Comparison of ENCODE assay signal across 22 cellular contexts in the genomic region with DNA sequence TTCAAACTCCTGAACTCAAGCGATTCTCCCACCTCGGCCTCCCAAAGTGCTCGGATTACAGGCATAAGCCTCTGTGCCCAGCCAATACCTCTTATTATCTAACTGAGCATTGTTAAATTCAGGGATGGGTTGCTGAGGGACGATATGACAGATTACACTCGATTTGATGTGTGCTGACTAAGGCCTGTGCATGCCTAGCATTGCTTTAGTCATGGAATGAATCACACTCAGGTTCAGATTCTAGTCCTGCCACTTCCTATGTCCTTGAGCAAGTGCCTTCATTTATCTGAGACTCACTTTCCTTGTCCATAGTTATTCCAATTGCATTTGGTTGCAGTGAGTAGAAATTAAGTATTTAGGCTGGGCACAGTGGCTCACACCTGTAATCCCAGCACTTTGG. TPM values are rescaled to one million over a fixed set of nuclear protein-coding genes. Genes with fewer than 3 reads are reported as not detected.
DNase-seq lines count a peak whose midpoint lies in the region; ATAC-seq, FAIRE-seq and TF ChIP-seq lines count a peak whose summit lies in the region.
"Had no signal": no experiment of that assay in that cellular context is flagged by ENCODE, and none has a peak within 500 bp of the region (broad histone marks: within the 10 kb centered on the region; RNA-seq: fewer than 3 reads in every experiment).

No MANE protein-coding gene starts in this region.

- no peak for TF ChIP-seq RAD21 in IMR-90 (IDR thresholded peaks at IDR 0.05; ENCODE audit: low read length)
- no peak for TF ChIP-seq RAD21 in GM12878 (IDR thresholded peaks at IDR 0.05; ENCODE audit: insufficient read depth, low read depth, low read length)

- no peaks in the 10 kb centered on the region for H3K9me3 ChIP-seq in IMR-90 (ENCODE audit: control insufficient read depth, insufficient read depth, low read length)
- H3K9me3 ChIP-seq in GM12878 (replicated peaks; ENCODE audit: control insufficient read depth, insufficient read depth, low read length), result no peaks in the 10 kb centered on the region
- H3K9me3 ChIP-seq: neutrophil, tibial artery had no signal

- no peak overlapping the region for H3K4ac ChIP-seq in IMR-90 (ENCODE audit: low read depth, low read length)

- CTCF ChIA-PET in IMR-90 (lab: Yijun Ruan, JAX), result no interaction called here
- CTCF ChIA-PET in GM12878 (lab: Yijun Ruan, JAX), result no interaction called here

- no peak overlapping the region for H3K14ac ChIP-seq in IMR-90 (replicated peaks; ENCODE audit: low read depth, low read length)

- no peak overlapping the region for H3K4me2 ChIP-seq in IMR-90 (ENCODE audit: low read depth, low read length)
- H3K4me2 ChIP-seq in GM12878 (ENCODE audit: control insufficient read depth, insufficient read depth), result no peak overlapping the region

- H2BK5ac ChIP-seq in IMR-90 (ENCODE audit: low read depth, low read length, poor library complexity, severe bottlenecking), result no peak overlapping the region

- H2AK9ac ChIP-seq in IMR-90 (replicated peaks; ENCODE audit: low read depth, low read length, poor library complexity), result no peak overlapping the region

- no peak overlapping the region for H3K56ac ChIP-seq in IMR-90 (ENCODE audit: extremely low read depth, insufficient read depth, low read length)

- POLR2A ChIA-PET in IMR-90 (lab: Charles Lee; ENCODE audit: unreplicated experiment) (no interaction called here), GM12878 (lab: Charles Lee) (no interaction called here)

- no peak for FAIRE-seq in GM12878 (lab: Jason Lieb, UNC)
- FAIRE-seq: G401.6, GM12891, GM19239, small intestine had no signal

- H4K8ac ChIP-seq in IMR-90 (ENCODE audit: low read depth in 2 of 2, low read length in 2 of 2), result no peak overlapping the region

- TF ChIP-seq CTCF in IMR-90 (conservative IDR thresholded peaks at IDR 0.05; ENCODE audit: low read depth, low read length), result no peak
- no peak for TF ChIP-seq CTCF in GM12878 (IDR thresholded peaks at IDR 0.05 in 2 of 3, conservative IDR thresholded peaks at IDR 0.05 in 1 of 3; ENCODE audit: control insufficient read depth in 2 of 3, extremely low read depth in 1 of 3, insufficient read depth in 1 of 3, low read depth in 3 of 3, low read length in 3 of 3)

- no peak overlapping the region for H4K91ac ChIP-seq in IMR-90 (ENCODE audit: insufficient read depth, low read depth, low read length)

- no peaks in the 10 kb centered on the region for H3K79me1 ChIP-seq in IMR-90 (ENCODE audit: low read depth in 1 of 2, low read length in 2 of 2)

- no peak overlapping the region for H2BK15ac ChIP-seq in IMR-90 (ENCODE audit: low read depth, low read length)

- no peaks in the 10 kb centered on the region for H3K79me2 ChIP-seq in GM12878 (ENCODE audit: control insufficient read depth, insufficient read depth, low read length)

- H2AFZ ChIP-seq in IMR-90 (replicated peaks; ENCODE audit: low read length, poor library complexity) (no peak overlapping the region), GM12878 (ENCODE audit: control insufficient read depth, low read depth, low read length) (no peak overlapping the region)

- DNase-seq in ELR (ENCODE audit: low read depth) (peak; percentile 74), IMR-90 (peak; percentile 53), GM12878 (ENCODE audit: low read depth, low spot score) (no peak), renal cortical epithelial cell (ENCODE audit: low read depth) (peak; percentile 59), NCI-H2029 treated with DMSO at 0.1 percent for 48 hours (lab: John Stamatoyannopoulos, UW) (no peak)
- DNase-seq in stimulated activated CD4-positive, alpha-beta T cell treated with anti-CD3 and anti-CD28 coated beads, Interleukin-12 subunit alpha, Interleukin-12 subunit beta, amount 100 ng/mL, for 4 hours, result no peak
- DNase-seq: activated CD4-positive, alpha-beta T cell treated with anti-CD3 and anti-CD28 coated beads for 1 hour; activated naive CD8-positive, alpha-beta T cell treated with anti-CD3 and anti-CD28 coated beads, Interleukin-2, amount 10 ng/mL, durations not matched to agents 7 days and 5 days; GOT3; immature natural killer cell; KG1; NCI-H1930; small intestine; stimulated activated CD4-positive, alpha-beta T cell treated with anti-CD3 and anti-CD28 coated beads, Interleukin-2, amount 100 ng/mL, for 48 hours; stimulated activated naive CD8-positive, alpha-beta T cell treated with anti-CD3 and anti-CD28 coated beads, Interleukin-15, Interleukin-2, amounts not matched to agents 100 U/mL and 50 U/mL, for 24 hours; tibial artery had no signal

- RAD21 ChIA-PET in GM12878 (lab: Charles Lee; ENCODE audit: unreplicated experiment), result no interaction called here

- no peak overlapping the region for H3K18ac ChIP-seq in IMR-90 (ENCODE audit: low read depth, low read length)

- no peak overlapping the region for H4K5ac ChIP-seq in IMR-90 (ENCODE audit: low read depth, low read length)

- H3K9ac ChIP-seq in IMR-90 (ENCODE audit: low read depth, low read length), result no peak overlapping the region
- H3K9ac ChIP-seq in GM12878 (ENCODE audit: control insufficient read depth, insufficient read depth, low read length), result no peak overlapping the region

- BruUV-seq in IMR-90 (replicated peaks; lab: Mats Ljungman, UMichigan), result no TSS peak
- BruUV-seq in GM12878 (replicated peaks; lab: Mats Ljungman, UMichigan), result no TSS peak

- in situ Hi-C loops in IMR-90 (cut with MboI; ENCODE audit: low sequenced_read_pairs) (no loop called here), GM12878 (cut with MboI) (no loop called here)

- ATAC-seq in IMR-90 (ENCODE audit: low read depth), result peak; percentile 51; the same call in 1 of the 2 replicates
- peak; percentile 34; the same call in 1 of the 3 replicates for ATAC-seq in GM12878
- ATAC-seq in GM18907 (IDR thresholded peaks at IDR 0.05; ENCODE audit: unreplicated experiment), result no peak
- ATAC-seq: stimulated activated naive CD8-positive, alpha-beta T cell treated with anti-CD3 and anti-CD28 coated beads, Interleukin-15, Interleukin-2, amounts not matched to agents 100 U/mL and 50 U/mL, for 24 hours had no signal

- H3K4me3 ChIP-seq in IMR-90 (ENCODE audit: insufficient read depth, low read depth, low read length) (no peak overlapping the region), GM12878 (no peak overlapping the region)
- H3K4me3 ChIP-seq: lung, tibial artery had no signal

- no peak overlapping the region for H3K27ac ChIP-seq in IMR-90 (ENCODE audit: insufficient read depth, low read length)
- no peak overlapping the region for H3K27ac ChIP-seq in GM12878 (ENCODE audit: control insufficient read depth, insufficient read depth)
- H3K27ac ChIP-seq: neutrophil, tibial artery had no signal

- H3K27me3 ChIP-seq in IMR-90 (ENCODE audit: control insufficient read depth, insufficient read depth, low read length) (peaks cover 10% of the 10 kb centered on the region), GM12878 (replicated peaks in 1 of 2; ENCODE audit: control insufficient read depth in 2 of 2, insufficient read depth in 2 of 2, low read length in 1 of 2) (no peaks in the 10 kb centered on the region; a peak in 2 of 4 replicates)
- H3K27me3 ChIP-seq: neutrophil, tibial artery had no signal

- no peak overlapping the region for H3K23ac ChIP-seq in IMR-90 (ENCODE audit: low read depth, low read length)

- dilution Hi-C loops in IMR-90 (cut with HindIII; ENCODE audit: low sequenced_read_pairs, unreplicated experiment), result no loop called here

- WGBS in IMR-90 (ENCODE audit: extremely low coverage in 2 of 2, insufficient read length in 1 of 2), 2 experiments, result no CpG with 5 or more reads among the region's 5 CpGs
- WGBS in GM12878 (ENCODE audit: insufficient coverage, insufficient replicate concordance, low lambda C conversion rate, missing lambda C conversion rate), result 58% methylated on average over 5 of the region's 5 CpGs

- H3K4me1 ChIP-seq in IMR-90 (ENCODE audit: control insufficient read depth, insufficient read depth, low read length) (no peaks in the 10 kb centered on the region), GM12878 (ENCODE audit: control insufficient read depth, insufficient read depth, low read length) (no peaks in the 10 kb centered on the region)
- H3K4me1 ChIP-seq: tibial artery had no signal

- H4K20me1 ChIP-seq in IMR-90 (ENCODE audit: insufficient read depth, low read length), result no peaks in the 10 kb centered on the region
- no peaks in the 10 kb centered on the region for H4K20me1 ChIP-seq in GM12878 (ENCODE audit: control insufficient read depth, insufficient read depth)

- TF ChIP-seq POLR2A in IMR-90 (IDR thresholded peaks at IDR 0.05; ENCODE audit: low read depth, low read length) (no peak), GM12878 (IDR thresholded peaks at IDR 0.05; ENCODE audit: low read depth, low read length) (no peak)

- H3K36me3 ChIP-seq in IMR-90 (ENCODE audit: control insufficient read depth, insufficient read depth, low read length), result no peaks in the 10 kb centered on the region
- no peaks in the 10 kb centered on the region for H3K36me3 ChIP-seq in GM12878 (ENCODE audit: control insufficient read depth in 2 of 2, insufficient read depth in 2 of 2, low read length in 1 of 2)
- H3K36me3 ChIP-seq: neutrophil, tibial artery had no signal

- intact Hi-C loops in IMR-90 (cut with micrococcal nuclease) (no loop called here), GM12878 (cut with micrococcal nuclease; ENCODE audit: unreplicated experiment) (no loop called here)

- no peak overlapping the region for H2AK5ac ChIP-seq in IMR-90 (ENCODE audit: low read depth, low read length)

- SMC1A ChIA-PET in GM12878 (lab: Charles Lee; ENCODE audit: uncharacterized antibody, unreplicated experiment), result no interaction called here

- peaks cover 3% of the 10 kb centered on the region; the same call in 1 of the 2 replicates for H3K9me1 ChIP-seq in IMR-90 (ENCODE audit: insufficient read depth, low read length)

- H2BK120ac ChIP-seq in IMR-90 (ENCODE audit: low read depth, low read length), result no peak overlapping the region

- H2BK20ac ChIP-seq in IMR-90 (ENCODE audit: low read depth, low read length), result no peak overlapping the region

- TF ChIP-seq EP300 in GM12878 (IDR thresholded peaks at IDR 0.05; ENCODE audit: borderline replicate concordance in 1 of 2, control insufficient read depth in 1 of 2, low read depth in 2 of 2, low read length in 2 of 2), result no peak

RNA-seq across cellular contexts. Expression of gene THBS4, which starts 19.5 kb away (rescaled TPM):
- total RNA-seq in IMR-90 (2012; rRNA removed) (0.83 and 0.90 TPM in 2 replicates), GM12878 (2014; rRNA removed) (0.33 and 0.51 TPM in 2 replicates), GM12878 (2014; rRNA removed; fragmentation: Illumina TruSeq; extraction: Trizol) (0.31 and 0.92 TPM in 2 replicates), GM12878 (2021) (1.0 and 1.1 TPM in 2 replicates), renal cortical epithelial cell (0.55 and 0.87 TPM in 2 replicates)
- polyA plus RNA-seq in IMR-90 (2012; rRNA removed) (0.53 and 0.92 TPM in 2 replicates), GM12878 (2011; rRNA removed) (0.38 and 0.52 TPM in 2 replicates), GM12878 (2014; fragmentation: Illumina TruSeq; extraction: Trizol) (0.08 and 1.1 TPM in 2 replicates), GM12878 (2014; fragmentation: Nextera tagmentation; extraction: Ambion mirVana) (under 1 TPM; 0.40 TPM), GM12878 (2014; rRNA removed) (0.82 and 1.7 TPM in 2 replicates), GM12878 (2016; fragmentation: Nextera tagmentation; extraction: Ambion mirVana) (1 to 10 TPM in 1 of 2 experiments, under 1 TPM in 1; 0.99 to 1.0 TPM)
- polyA plus RNA-seq in IMR-90 (2012; cell fraction: cytosol; rRNA removed), result 0.68 and 0.80 TPM in 2 replicates
- polyA plus RNA-seq in IMR-90 (2012; cell fraction: nucleus; rRNA removed; ENCODE audit: low replicate concordance), result 1.7 and 2.2 TPM in 2 replicates
- total RNA-seq in GM12878 (2013; cell fraction: nucleolus; rRNA removed), result 1.2 and 1.5 TPM in 2 replicates
- 1.0 TPM for polyA plus RNA-seq in GM12878 (2011; ENCODE audit: low read depth)
- polyA plus RNA-seq in GM12878 (2011; cell fraction: cytosol; rRNA removed), result 0.22 and 0.24 TPM in 2 replicates
- 0.97 and 1.2 TPM in 2 replicates for polyA plus RNA-seq in GM12878 (2011; cell fraction: nucleus; rRNA removed)
- 0.58 and 0.65 TPM in 2 replicates for polyA plus RNA-seq in GM12878 (2012)
- polyA minus RNA-seq in GM12878 (2011; rRNA and poly(A)+ RNA removed), result 0.41 and 0.51 TPM in 2 replicates
- polyA minus RNA-seq in GM12878 (2011; cell fraction: cytosol; rRNA and poly(A)+ RNA removed), result not detected in 2 replicates
- 0.12 TPM in 1 of 2 replicates, not detected in the other for polyA minus RNA-seq in GM12878 (2011; cell fraction: nucleus; rRNA and poly(A)+ RNA removed)
- polyA plus RNA-seq: immature natural killer cell had no signal

Comparison
In these comparisons a context has a peak if more than half of its experiments do, and no peak if none do; other contexts are left out.
1. DNase-seq: peak in ELR (single experiment), IMR-90 (single experiment) and renal cortical epithelial cell (single experiment); none in GM12878 (single experiment), NCI-H2029 treated with DMSO at 0.1 percent for 48 hours (single experiment) and stimulated activated CD4-positive, alpha-beta T cell treated with anti-CD3 and anti-CD28 coated beads, Interleukin-12 subunit alpha, Interleukin-12 subunit beta, amount 100 ng/mL, for 4 hours (single experiment).